Comparison of ENCODE assay signal across 8 cellular contexts in genomic region chr16:56450275-56450889, GRCh38. TPM values are rescaled to one million over a fixed set of nuclear protein-coding genes. Genes with fewer than 3 reads are reported as not detected.
A peak's percentile ranks its signal among the peaks of the same experiment; 100 is the strongest.
DNase-seq lines count a peak whose midpoint lies in the region; ATAC-seq, FAIRE-seq and TF ChIP-seq lines count a peak whose summit lies in the region.

No MANE protein-coding gene starts in this region.

- H3K4me1 ChIP-seq in KMS-11 (ENCODE audit: low read depth, poor library complexity, severe bottlenecking) = peaks cover 38% of the 10 kb centered on the region
- H3K4me1 ChIP-seq in mononuclear cell (ENCODE audit: insufficient read depth, low read length) = peaks cover 31% of the 10 kb centered on the region

- H4K20me1 ChIP-seq in KMS-11 (ENCODE audit: insufficient read depth) = no peaks in the 10 kb centered on the region; the same call in 1 of the 2 replicates

- H3K27ac ChIP-seq in KMS-11 = no peak overlapping the region

- H3K9me3 ChIP-seq in mononuclear cell (ENCODE audit: low read depth, low read length) = no peaks in the 10 kb centered on the region

- H3K79me2 ChIP-seq in KMS-11 (ENCODE audit: insufficient read depth, low read depth) = peaks cover 79% of the 10 kb centered on the region

- DNase-seq in D341Med (ENCODE audit: low spot score) (peak; percentile 28), bronchial epithelial cell (ENCODE audit: low read depth) (no peak), AML-193 (lab: John Stamatoyannopoulos, UW) (no peak), SKM-1 treated with dmso at 0.1 percent for 144 hours (lab: John Stamatoyannopoulos, UW; ENCODE audit: unreplicated experiment) (no peak)
- no peak for DNase-seq in activated CD4-positive, CD25-positive, alpha-beta regulatory T cell (lab: John Stamatoyannopoulos, UW)

- no peak for TF ChIP-seq CTCF in KMS-11 (conservative IDR thresholded peaks at IDR 0.05; ENCODE audit: low read depth, low read length)
- no peak for TF ChIP-seq CTCF in bronchial epithelial cell (IDR thresholded peaks at IDR 0.05; ENCODE audit: insufficient read depth, low read length, severe bottlenecking)

- H3K36me3 ChIP-seq in KMS-11 (ENCODE audit: insufficient read depth) (no peaks in the 10 kb centered on the region; the same call in 1 of the 2 replicates), bronchial epithelial cell (ENCODE audit: control insufficient read depth, insufficient read depth, low read length) (peaks cover 12% of the 10 kb centered on the region)

- no peak overlapping the region for H3K4me3 ChIP-seq in KMS-11 (IDR thresholded peaks at IDR 0.05; ENCODE audit: insufficient read depth, low read depth, low read length)
- H3K4me3 ChIP-seq in bronchial epithelial cell (ENCODE audit: low read depth, low read length) = peak overlapping the region; percentile 93
- peak overlapping the region; percentile 72 for H3K4me3 ChIP-seq in mononuclear cell (ENCODE audit: low read length)

- no peak for ATAC-seq in GM18505 (IDR thresholded peaks at IDR 0.05; ENCODE audit: unreplicated experiment)

- H3K9ac ChIP-seq in KMS-11 = peak overlapping the region; percentile 70; the same call in 1 of the 2 replicates

- no peak for TF ChIP-seq POLR2A in GM18505 (IDR thresholded peaks at IDR 0.05; ENCODE audit: borderline replicate concordance, extremely low read depth, insufficient read depth, insufficient read length)

- H2AFZ ChIP-seq in KMS-11 (ENCODE audit: low read depth) = peak overlapping the region; percentile 60; the same call in 1 of the 2 replicates

- peak overlapping the region; percentile 99 for H3K4me2 ChIP-seq in KMS-11

- H3K27me3 ChIP-seq in KMS-11 (ENCODE audit: insufficient read depth, low read depth) (no peaks in the 10 kb centered on the region), bronchial epithelial cell (ENCODE audit: control insufficient read depth, insufficient read depth, low read length) (no peaks in the 10 kb centered on the region), mononuclear cell (ENCODE audit: insufficient read depth, low read length) (no peaks in the 10 kb centered on the region)

- no peak for FAIRE-seq in bronchial epithelial cell (lab: Jason Lieb, UNC)

RNA-seq across cellular contexts. Expression of gene NUDT21, which starts 0.8 kb away (rescaled TPM):
- total RNA-seq in bronchial epithelial cell = 41.5 and 45.8 TPM in 2 replicates
- 67.6 TPM for total RNA-seq in mononuclear cell

RNA-seq across cellular contexts. Expression of gene OGFOD1, which starts 1.0 kb away (rescaled TPM):
- 30.0 and 63.5 TPM in 2 replicates for total RNA-seq in bronchial epithelial cell
- total RNA-seq in mononuclear cell = 20.6 TPM

RNA-seq across cellular contexts. Expression of gene AMFR, which starts 25.0 kb away (rescaled TPM):
- total RNA-seq in bronchial epithelial cell (224 and 319 TPM in 2 replicates), mononuclear cell (193 TPM)
